In genomic region chr22:27206747-27207133, GRCh38 we compare ENCODE assay signal across 31 cellular contexts.
"Had no signal": no experiment of that assay in that cellular context is flagged by ENCODE, and none has a peak within 500 bp of the region (broad histone marks: within the 10 kb centered on the region; RNA-seq: fewer than 3 reads in every experiment).

No MANE protein-coding gene starts in this region.

- H3K36me3 Mint-ChIP-seq: activated naive CD4-positive, alpha-beta T cell treated with anti-CD3 and anti-CD28 coated beads, Interleukin-2, amount 10 ng/mL, durations not matched to agents 7 days and 5 days; activated naive CD8-positive, alpha-beta T cell treated with anti-CD3 and anti-CD28 coated beads, Interleukin-2, amount 10 ng/mL, durations not matched to agents 7 days and 5 days; immature natural killer cell; naive thymus-derived CD4-positive, alpha-beta T cell; stimulated activated naive B cell treated with anti-CD40 and anti-IgM and Interleukin-4, amounts not matched to agents 10 μg/mL and 1 μg/mL and 100 μg/mL, for 72 hours had no signal

- H3K27ac Mint-ChIP-seq: activated naive CD4-positive, alpha-beta T cell treated with anti-CD3 and anti-CD28 coated beads, Interleukin-2, amount 10 ng/mL, durations not matched to agents 7 days and 5 days; activated naive CD8-positive, alpha-beta T cell treated with anti-CD3 and anti-CD28 coated beads, Interleukin-2, amount 10 ng/mL, durations not matched to agents 7 days and 5 days; immature natural killer cell; naive thymus-derived CD4-positive, alpha-beta T cell; stimulated activated naive B cell treated with anti-CD40 and anti-IgM and Interleukin-4, amounts not matched to agents 10 μg/mL and 1 μg/mL and 100 μg/mL, for 72 hours; T-helper 1 cell treated with Interleukin-12 subunit alpha and Interleukin-12 subunit beta and Interleukin-4 antibody, amounts not matched to agents 30 μg/mL and 1 μg/mL, for 36 hours had no signal

- H3K4me1 Mint-ChIP-seq: activated naive CD4-positive, alpha-beta T cell treated with anti-CD3 and anti-CD28 coated beads, Interleukin-2, amount 10 ng/mL, durations not matched to agents 7 days and 5 days; activated naive CD8-positive, alpha-beta T cell treated with anti-CD3 and anti-CD28 coated beads, Interleukin-2, amount 10 ng/mL, durations not matched to agents 7 days and 5 days; immature natural killer cell; naive thymus-derived CD4-positive, alpha-beta T cell; stimulated activated naive B cell treated with anti-CD40 and anti-IgM and Interleukin-4, amounts not matched to agents 10 μg/mL and 1 μg/mL and 100 μg/mL, for 72 hours had no signal

- H3K27me3 ChIP-seq: right atrium auricular region, tibial nerve had no signal

- H3K4me3 ChIP-seq: heart left ventricle, left ventricle myocardium inferior, lung, right atrium auricular region, smooth muscle cell, stomach, tibial nerve had no signal

- H3K9me3 Mint-ChIP-seq: activated naive CD4-positive, alpha-beta T cell treated with anti-CD3 and anti-CD28 coated beads, Interleukin-2, amount 10 ng/mL, durations not matched to agents 7 days and 5 days; activated naive CD8-positive, alpha-beta T cell treated with anti-CD3 and anti-CD28 coated beads, Interleukin-2, amount 10 ng/mL, durations not matched to agents 7 days and 5 days; immature natural killer cell; neural crest cell; T-helper 1 cell treated with Interleukin-12 subunit alpha and Interleukin-12 subunit beta and Interleukin-4 antibody, amounts not matched to agents 30 μg/mL and 1 μg/mL, for 36 hours had no signal

- H3K4me3 Mint-ChIP-seq: activated naive CD4-positive, alpha-beta T cell treated with anti-CD3 and anti-CD28 coated beads, Interleukin-2, amount 10 ng/mL, durations not matched to agents 7 days and 5 days; activated naive CD8-positive, alpha-beta T cell treated with anti-CD3 and anti-CD28 coated beads, Interleukin-2, amount 10 ng/mL, durations not matched to agents 7 days and 5 days; immature natural killer cell; naive thymus-derived CD4-positive, alpha-beta T cell; neural crest cell; stimulated activated naive B cell treated with anti-CD40 and anti-IgM and Interleukin-4, amounts not matched to agents 10 μg/mL and 1 μg/mL and 100 μg/mL, for 72 hours; T-helper 1 cell treated with Interleukin-12 subunit alpha and Interleukin-12 subunit beta and Interleukin-4 antibody, amounts not matched to agents 30 μg/mL and 1 μg/mL, for 36 hours had no signal

- H3K36me3 ChIP-seq: heart left ventricle, left ventricle myocardium inferior, right atrium auricular region, stomach, tibial nerve had no signal

- H3K27ac ChIP-seq: heart left ventricle, left ventricle myocardium inferior, right atrium auricular region, tibial nerve, VCaP had no signal

- H3K4me1 ChIP-seq: left ventricle myocardium inferior had no signal

- DNase-seq: activated CD4-positive, alpha-beta T cell treated with anti-CD3 and anti-CD28 coated beads for 4 hours; activated CD4-positive, alpha-beta T cell treated with anti-CD3 and anti-CD28 coated beads, Interleukin-2, amount 50 U/mL, for 48 hours; activated CD8-positive, alpha-beta memory T cell treated with anti-CD3 and anti-CD28 coated beads for 24 hours; activated gamma-delta T cell; activated naive CD4-positive, alpha-beta T cell treated with anti-CD3 and anti-CD28 coated beads, Interleukin-2, amount 10 ng/mL, durations not matched to agents 7 days and 5 days; activated naive CD8-positive, alpha-beta T cell treated with anti-CD3 and anti-CD28 coated beads, Interleukin-2, amount 10 ng/mL, durations not matched to agents 7 days and 5 days; activated T-cell treated with anti-CD3 and anti-CD28 coated beads, Interleukin-2, amount 50 U/mL, for 1 hour; central memory CD4-positive, alpha-beta T cell; dermis blood vessel endothelial cell; effector CD4-positive, alpha-beta T cell; heart left ventricle; hypothalamus; immature natural killer cell; left ventricle myocardium inferior; midbrain; naive thymus-derived CD4-positive, alpha-beta T cell; occipital lobe; stimulated activated CD4-positive, alpha-beta T cell treated with anti-CD3 and anti-CD28 coated beads, Interleukin-1b, Interleukin-23, amount 100 ng/mL, for 48 hours; stimulated activated CD4-positive, alpha-beta T cell treated with anti-CD3 and anti-CD28 coated beads, Interleukin-4, amount 100 ng/mL, for 4 hours; stimulated activated CD8-positive, alpha-beta memory T cell treated with anti-CD3 and anti-CD28 coated beads, Interleukin-4, amount 100 ng/mL, for 48 hours; stimulated activated naive B cell treated with anti-CD40 and anti-IgM and Interleukin-4, amounts not matched to agents 10 μg/mL and 1 μg/mL and 100 μg/mL, for 72 hours; stomach; SW 1271; T-helper 9 cell had no signal

- ATAC-seq: heart left ventricle; naive thymus-derived CD4-positive, alpha-beta T cell; stimulated activated naive B cell treated with anti-CD40 and anti-IgM and Interleukin-4, amounts not matched to agents 10 μg/mL and 1 μg/mL and 100 μg/mL, for 72 hours had no signal
